ENCODE assay signal across 3 cellular contexts in genomic region chrX:12554206-12554605, GRCh38.
"Had no signal": no experiment of that assay in that cellular context is flagged by ENCODE, and none has a peak within 500 bp of the region (broad histone marks: within the 10 kb centered on the region; RNA-seq: fewer than 3 reads in every experiment).

No MANE protein-coding gene starts in this region.

- DNase-seq: GDM1, GF-D8 had no signal

- H3K4me3 ChIP-seq: GM12878 had no signal
